ENCODE assay signal across 8 cellular contexts in genomic region chr5:5421961-5422818, GRCh38. TPM values are rescaled to one million over a fixed set of nuclear protein-coding genes. Genes with fewer than 3 reads are reported as not detected.
DNase-seq lines count a peak whose midpoint lies in the region; ATAC-seq lines count a peak whose summit lies in the region.

TSS of gene ICE1 (plus strand) at chr5:5422677. CDS start at chr5:5422916, 239 bp downstream.

- H3K36me3 Mint-ChIP-seq in effector memory CD8-positive, alpha-beta T cell (ENCODE audit: insufficient read depth): peaks cover 14% of the 10 kb centered on the region
- H3K36me3 Mint-ChIP-seq in memory B cell: peaks cover 5% of the 10 kb centered on the region

- no peak within 1 kb of the TSS for H3K27ac Mint-ChIP-seq in effector memory CD8-positive, alpha-beta T cell
- H3K27ac Mint-ChIP-seq in memory B cell: no peak within 1 kb of the TSS

- peak; percentile 75 for ATAC-seq in GM21360 (IDR thresholded peaks at IDR 0.05; ENCODE audit: unreplicated experiment)
- ATAC-seq in effector memory CD8-positive, alpha-beta T cell (replicated peaks): peak; percentile 84
- ATAC-seq in memory B cell (ENCODE audit: low read depth): peak; percentile 81

- H3K27me3 Mint-ChIP-seq in effector memory CD8-positive, alpha-beta T cell: no peaks in the 10 kb centered on the region
- H3K27me3 Mint-ChIP-seq in memory B cell: no peaks in the 10 kb centered on the region

- H3K4me1 Mint-ChIP-seq in effector memory CD8-positive, alpha-beta T cell (ENCODE audit: low read depth in 2 of 2): peaks cover 14 to 19% of the 10 kb centered on the region in 2 donors
- H3K4me1 Mint-ChIP-seq in memory B cell: peaks cover 14% of the 10 kb centered on the region

- H3K9me3 Mint-ChIP-seq in effector memory CD8-positive, alpha-beta T cell: no peaks in the 10 kb centered on the region
- H3K9me3 Mint-ChIP-seq in memory B cell: no peaks in the 10 kb centered on the region

- peak; percentile 98 for DNase-seq in COLO668 (lab: John Stamatoyannopoulos, UW; ENCODE audit: unreplicated experiment)
- DNase-seq in HT1080 (ENCODE audit: low read depth): peak; percentile 99
- peak; percentile 100 for DNase-seq in NOMO-1 treated with DMSO at 0.1 percent for 48 hours (lab: John Stamatoyannopoulos, UW; ENCODE audit: unreplicated experiment)
- peak; percentile 85 to 90 for DNase-seq in activated CD8-positive, alpha-beta memory T cell treated with anti-CD3 and anti-CD28 coated beads for 4 hours (ENCODE audit: low read depth in 2 of 2)
- DNase-seq in effector memory CD8-positive, alpha-beta T cell: peak; percentile 95 to 97 (median 95)
- DNase-seq in memory B cell (ENCODE audit: low spot score in 2 of 2): peak; percentile 93 to 97
- DNase-seq in stimulated activated CD8-positive, alpha-beta memory T cell treated with anti-CD3 and anti-CD28 coated beads, Interleukin-12 subunit alpha, Interleukin-12 subunit beta, amount 100 ng/mL, for 24 hours (ENCODE audit: extremely low read depth): peak; percentile 76

- H3K4me3 Mint-ChIP-seq in effector memory CD8-positive, alpha-beta T cell: no peak within 1 kb of the TSS
- no peak within 1 kb of the TSS for H3K4me3 Mint-ChIP-seq in memory B cell

RNA-seq across cellular contexts. Expression of gene ICE1, which starts in this region (rescaled TPM):
- total RNA-seq in HT1080 (2014; rRNA removed; shearing (Covaris generic)): 31.5 and 38.1 TPM in 2 replicates
- polyA plus RNA-seq in HT1080 (2015; cell fraction: cytosol; rRNA removed): 17.7 and 22.2 TPM in 2 replicates
- 38.4 and 39.7 TPM in 2 replicates for polyA plus RNA-seq in HT1080 (2015; cell fraction: nucleus; rRNA removed)

Comparison
In these comparisons a context has a peak if more than half of its experiments do, and no peak if none do; other contexts are left out.
1. Peak in every context shown above with its lines: DNase-seq and ATAC-seq.